27 cellular contexts compared by ENCODE assay signal in the genomic region with DNA sequence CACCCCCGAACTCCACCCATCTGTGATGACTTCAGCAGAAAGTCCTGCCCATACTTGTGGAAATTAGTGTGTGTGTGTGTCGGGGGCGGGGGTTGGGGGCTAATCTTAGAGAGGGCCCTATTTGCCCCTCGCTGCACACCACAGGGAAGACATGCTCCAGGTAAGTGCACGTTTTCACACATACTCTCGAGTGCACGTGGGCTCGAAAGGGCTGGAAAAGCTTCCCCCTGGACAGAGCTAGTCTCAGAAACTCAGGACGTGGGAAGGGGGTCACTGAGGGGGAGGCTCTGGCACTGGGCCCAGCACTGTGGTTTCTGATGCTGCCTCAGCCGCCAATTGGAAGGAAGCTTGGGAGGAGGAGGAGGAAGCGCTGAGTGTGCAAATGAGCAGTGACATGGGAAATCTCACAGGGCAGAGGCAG. TPM values are rescaled to one million over a fixed set of nuclear protein-coding genes. Genes with fewer than 3 reads are reported as not detected.
A peak's percentile ranks its signal among the peaks of the same experiment; 100 is the strongest.
DNase-seq lines count a peak whose midpoint lies in the region; ATAC-seq, FAIRE-seq and TF ChIP-seq lines count a peak whose summit lies in the region.
"Had no signal": no experiment of that assay in that cellular context is flagged by ENCODE, and none has a peak within 500 bp of the region (broad histone marks: within the 10 kb centered on the region; RNA-seq: fewer than 3 reads in every experiment).

No MANE protein-coding gene starts in this region.

- FAIRE-seq in K562 (lab: Jason Lieb, UNC) (peak; percentile 77), kidney (lab: Jason Lieb, UNC) (no peak)

- ATAC-seq in IMR-90 (ENCODE audit: low read depth), result no peak
- ATAC-seq in K562, result peak; percentile 8
- ATAC-seq: esophagus mucosa, foreskin keratinocyte, left lobe of liver had no signal

- no peak overlapping the region for H2BK20ac ChIP-seq in IMR-90 (ENCODE audit: low read depth, low read length)

- no peak overlapping the region for H3K18ac ChIP-seq in IMR-90 (ENCODE audit: low read depth, low read length)

- H2AFZ ChIP-seq in IMR-90 (replicated peaks; ENCODE audit: low read length, poor library complexity) (no peak overlapping the region), K562 (ENCODE audit: low read depth, low read length) (peak overlapping the region; percentile 98)

- H3K9me1 ChIP-seq in IMR-90 (ENCODE audit: insufficient read depth, low read length) (0 out of 2 replicates have a peak, but pooled peaks cover 3% of the 10 kb centered on the region), K562 (ENCODE audit: control insufficient read depth, insufficient read depth, low read length) (no peaks in the 10 kb centered on the region)

- no peak overlapping the region for H3K14ac ChIP-seq in IMR-90 (replicated peaks; ENCODE audit: low read depth, low read length)

- TF ChIP-seq RAD21 in IMR-90 (IDR thresholded peaks at IDR 0.05; ENCODE audit: low read length), result no peak
- TF ChIP-seq RAD21 in K562 (CRISPR knock-in tag; conservative IDR thresholded peaks at IDR 0.05 in 1 of 2, IDR thresholded peaks at IDR 0.05 in 1 of 2), result no peak

- TF ChIP-seq POLR2A in IMR-90 (IDR thresholded peaks at IDR 0.05; ENCODE audit: low read depth, low read length) (no peak), K562 (conservative IDR thresholded peaks at IDR 0.05) (no peak)

- no peak overlapping the region for H2BK15ac ChIP-seq in IMR-90 (ENCODE audit: low read depth, low read length)

- no peak overlapping the region for H2AK5ac ChIP-seq in IMR-90 (ENCODE audit: low read depth, low read length)

- H3K27me3 ChIP-seq in IMR-90 (ENCODE audit: control insufficient read depth, insufficient read depth, low read length) (peaks cover 18% of the 10 kb centered on the region), K562 (ENCODE audit: control insufficient read depth in 2 of 2, insufficient read depth in 2 of 2, low read length in 2 of 2) (no peaks in the 10 kb centered on the region)
- H3K27me3 ChIP-seq in CD4-positive, alpha-beta memory T cell (ENCODE audit: insufficient read depth, low read length), result no peaks in the 10 kb centered on the region
- H3K27me3 ChIP-seq: breast epithelium had no signal

- no peak overlapping the region for H4K5ac ChIP-seq in IMR-90 (ENCODE audit: low read depth, low read length)

- TF ChIP-seq CTCF in IMR-90 (conservative IDR thresholded peaks at IDR 0.05; ENCODE audit: low read depth, low read length), result no peak
- no peak for TF ChIP-seq CTCF in K562 (IDR thresholded peaks at IDR 0.05 in 2 of 3, conservative IDR thresholded peaks at IDR 0.05 in 1 of 3; ENCODE audit: insufficient read depth in 2 of 3, low read depth in 1 of 3, low read length in 3 of 3)
- TF ChIP-seq CTCF in kidney (IDR thresholded peaks at IDR 0.05; ENCODE audit: borderline replicate concordance, extremely low read depth, insufficient read depth), result no peak

- H3K56ac ChIP-seq in IMR-90 (ENCODE audit: extremely low read depth, insufficient read depth, low read length), result no peak overlapping the region

- no peak overlapping the region for H2BK5ac ChIP-seq in IMR-90 (ENCODE audit: low read depth, low read length, poor library complexity, severe bottlenecking)

- no peak overlapping the region for H2BK120ac ChIP-seq in IMR-90 (ENCODE audit: low read depth, low read length)

- no peaks in the 10 kb centered on the region for H3K79me1 ChIP-seq in IMR-90 (ENCODE audit: low read depth in 1 of 2, low read length in 2 of 2)

- no peak overlapping the region for H4K8ac ChIP-seq in IMR-90 (ENCODE audit: low read depth in 2 of 2, low read length in 2 of 2)

- no peaks in the 10 kb centered on the region for H3K36me3 Mint-ChIP-seq in activated naive CD4-positive, alpha-beta T cell treated with anti-CD3 and anti-CD28 coated beads, Interleukin-2, amount 10 ng/mL, durations not matched to agents 7 days and 5 days
- H3K36me3 Mint-ChIP-seq in CD4-positive, alpha-beta memory T cell, result no peaks in the 10 kb centered on the region

- H3K4me3 Mint-ChIP-seq in activated naive CD4-positive, alpha-beta T cell treated with anti-CD3 and anti-CD28 coated beads, Interleukin-2, amount 10 ng/mL, durations not matched to agents 7 days and 5 days, result no peak overlapping the region
- H3K4me3 Mint-ChIP-seq in CD4-positive, alpha-beta memory T cell, result peak overlapping the region in 1 of 8 donors; percentile 45
- H3K4me3 Mint-ChIP-seq: activated CD4-positive, alpha-beta T cell treated with anti-CD3 and anti-CD28 coated beads, Interleukin-2, amount 10 ng/mL, durations not matched to agents 7 days and 5 days had no signal

- H3K4me1 ChIP-seq in IMR-90 (ENCODE audit: control insufficient read depth, insufficient read depth, low read length) (no peaks in the 10 kb centered on the region), K562 (replicated peaks in 1 of 2; ENCODE audit: control insufficient read depth in 2 of 2, insufficient read depth in 2 of 2, low read length in 2 of 2) (peaks cover 52% of the 10 kb centered on the region in 2 experiments), kidney (ENCODE audit: control insufficient read depth in 1 of 2, insufficient read depth in 1 of 2, low read depth in 1 of 2, low read length in 2 of 2) (no peaks in the 10 kb centered on the region)
- no peaks in the 10 kb centered on the region for H3K4me1 ChIP-seq in CD4-positive, alpha-beta memory T cell (ENCODE audit: insufficient read depth, low read length)
- H3K4me1 ChIP-seq: breast epithelium, foreskin keratinocyte, tibial artery had no signal

- H3K27ac ChIP-seq in IMR-90 (ENCODE audit: insufficient read depth, low read length) (no peak overlapping the region), K562 (ENCODE audit: extremely low read depth, low read depth, low read length) (peak overlapping the region; percentile 59; the same call in 2 of the 3 replicates), kidney (ENCODE audit: low read depth in 2 of 2, low read length in 2 of 2) (no peak overlapping the region)
- no peak overlapping the region for H3K27ac ChIP-seq in CD4-positive, alpha-beta memory T cell (ENCODE audit: low read depth, low read length)
- H3K27ac ChIP-seq: foreskin keratinocyte, HL-60, skin epidermis, tibial artery, WERI-Rb-1 had no signal

- H3K36me3 ChIP-seq in IMR-90 (ENCODE audit: control insufficient read depth, insufficient read depth, low read length) (no peaks in the 10 kb centered on the region), K562 (ENCODE audit: control insufficient read depth, insufficient read depth, low read length) (no peaks in the 10 kb centered on the region; the same call in 2 of the 3 replicates), kidney (ENCODE audit: control insufficient read depth in 1 of 2, insufficient read depth in 2 of 2, low read length in 2 of 2) (no peaks in the 10 kb centered on the region)
- no peaks in the 10 kb centered on the region for H3K36me3 ChIP-seq in CD4-positive, alpha-beta memory T cell (ENCODE audit: insufficient read depth, low read length)
- H3K36me3 ChIP-seq: breast epithelium, tibial artery, WERI-Rb-1 had no signal

- H3K4me2 ChIP-seq in IMR-90 (ENCODE audit: low read depth, low read length), result no peak overlapping the region
- H3K4me2 ChIP-seq in K562 (ENCODE audit: insufficient read depth, low read length), result no peak overlapping the region

- BruUV-seq in IMR-90 (replicated peaks; lab: Mats Ljungman, UMichigan) (no TSS peak), K562 (replicated peaks; lab: Mats Ljungman, UMichigan) (no TSS peak)

- in situ Hi-C loops in IMR-90 (cut with MboI; ENCODE audit: low sequenced_read_pairs) (no loop called here), K562 (cut with MboI) (no loop called here), G401 (cut with HindIII; ENCODE audit: low sequenced_read_pairs) (loop anchor here (25.0 kb wide), 2 partner anchors 187 to 412 kb away; no protein-coding TSS in a partner anchor)

- no peak overlapping the region for H2AK9ac ChIP-seq in IMR-90 (replicated peaks; ENCODE audit: low read depth, low read length, poor library complexity)

- TF ChIP-seq EP300 in K562 (IDR thresholded peaks at IDR 0.05; ENCODE audit: low read length), result no peak

- no peak overlapping the region for H3K23ac ChIP-seq in IMR-90 (ENCODE audit: low read depth, low read length)

- H3K9me3 ChIP-seq in IMR-90 (ENCODE audit: control insufficient read depth, insufficient read depth, low read length), result no peaks in the 10 kb centered on the region
- H3K9me3 ChIP-seq in K562 (replicated peaks; ENCODE audit: control insufficient read depth, insufficient read depth, low read depth, low read length), result peaks cover 3% of the 10 kb centered on the region; the same call in 1 of the 2 replicates
- no peaks in the 10 kb centered on the region for H3K9me3 ChIP-seq in kidney (ENCODE audit: control insufficient read depth in 1 of 2, low read length in 2 of 2)
- no peaks in the 10 kb centered on the region for H3K9me3 ChIP-seq in CD4-positive, alpha-beta memory T cell (ENCODE audit: control insufficient read depth in 1 of 2, low read length in 2 of 2)
- H3K9me3 ChIP-seq: breast epithelium, tibial artery had no signal

- no peak overlapping the region for H4K91ac ChIP-seq in IMR-90 (ENCODE audit: insufficient read depth, low read depth, low read length)

- POLR2A ChIA-PET in IMR-90 (lab: Charles Lee; ENCODE audit: unreplicated experiment), result no interaction called here
- POLR2A ChIA-PET in K562 (lab: Yijun Ruan, JAX), result interaction anchor here (0.6 to 1.0 kb wide), 3 partner anchors 10 to 117 kb away, joined by 3 read pairs; no protein-coding TSS in a partner anchor
- POLR2A ChIA-PET in CD4-positive, alpha-beta memory T cell (lab: Charles Lee; ENCODE audit: partially characterized antibody), result no interaction called here

- DNase-seq in activated naive CD4-positive, alpha-beta T cell treated with anti-CD3 and anti-CD28 coated beads, Interleukin-2, amount 10 ng/mL, durations not matched to agents 7 days and 5 days, result no peak
- no peak for DNase-seq in activated naive CD4-positive, alpha-beta T cell treated with Interleukin-2 at 50 U/mL for 16 hours
- DNase-seq in IMR-90 (peak; percentile 7), K562 (ENCODE audit: extremely low read depth in 1 of 4, low spot score in 3 of 4) (peak in 3 of 4 experiments; percentile 32 to 79 (median 71)), non-pigmented ciliary epithelial cell (ENCODE audit: low read depth) (peak; percentile 6), G401 (ENCODE audit: low spot score) (no peak), kidney (no peak)
- DNase-seq in CD4-positive, alpha-beta memory T cell, result no peak
- DNase-seq: 8988T; activated CD4-positive, alpha-beta T cell treated with anti-CD3 and anti-CD28 coated beads, Interleukin-2, amount 10 ng/mL, durations not matched to agents 7 days and 5 days; activated T-cell treated with anti-CD3 and anti-CD28 coated beads, Interleukin-2, amount 50 U/mL, for 48 hours; AML-193; cortex of kidney; DMS53; foreskin keratinocyte; GF-D8; NCI-H1048; NCI-H1694; occipital lobe; T-helper 2 cell; tibial artery; WERI-Rb-1 had no signal

- peaks cover 45% of the 10 kb centered on the region for H3K27me3 Mint-ChIP-seq in activated naive CD4-positive, alpha-beta T cell treated with anti-CD3 and anti-CD28 coated beads, Interleukin-2, amount 10 ng/mL, durations not matched to agents 7 days and 5 days
- H3K27me3 Mint-ChIP-seq in CD4-positive, alpha-beta memory T cell, result peaks cover 5 to 17% of the 10 kb centered on the region in 2 donors

- H3K9me3 Mint-ChIP-seq in activated naive CD4-positive, alpha-beta T cell treated with anti-CD3 and anti-CD28 coated beads, Interleukin-2, amount 10 ng/mL, durations not matched to agents 7 days and 5 days, result no peaks in the 10 kb centered on the region
- H3K9me3 Mint-ChIP-seq in CD4-positive, alpha-beta memory T cell, result no peaks in the 10 kb centered on the region
- H3K9me3 Mint-ChIP-seq: activated CD4-positive, alpha-beta T cell treated with anti-CD3 and anti-CD28 coated beads, Interleukin-2, amount 10 ng/mL, durations not matched to agents 7 days and 5 days had no signal

- no peak overlapping the region for H3K4me3 ChIP-seq in IMR-90 (ENCODE audit: insufficient read depth, low read depth, low read length)
- no peak overlapping the region for H3K4me3 ChIP-seq in K562
- H3K4me3 ChIP-seq in kidney (ENCODE audit: low read length in 2 of 2), result no peak overlapping the region
- no peak overlapping the region for H3K4me3 ChIP-seq in CD4-positive, alpha-beta memory T cell (ENCODE audit: low read length in 2 of 2)
- H3K4me3 ChIP-seq: breast epithelium, skin epidermis, tibial artery had no signal

- peaks cover 7% of the 10 kb centered on the region for H3K4me1 Mint-ChIP-seq in activated naive CD4-positive, alpha-beta T cell treated with anti-CD3 and anti-CD28 coated beads, Interleukin-2, amount 10 ng/mL, durations not matched to agents 7 days and 5 days
- peaks cover 0 to 7% (median 1%) of the 10 kb centered on the region in 4 donors for H3K4me1 Mint-ChIP-seq in CD4-positive, alpha-beta memory T cell

- WGBS in IMR-90 (ENCODE audit: extremely low coverage in 2 of 2, insufficient read length in 1 of 2), 2 experiments, result 56% methylated on average over 7 of the region's 11 CpGs; no CpG with 5 or more reads in 1 of the 2 experiments
- WGBS in K562 (ENCODE audit: insufficient coverage, low coverage, missing lambda C conversion rate), result 57% methylated on average over 9 of the region's 11 CpGs

- dilution Hi-C loops in IMR-90 (cut with HindIII; ENCODE audit: low sequenced_read_pairs, unreplicated experiment), result no loop called here

- intact Hi-C loops in IMR-90 (cut with micrococcal nuclease), result no loop called here
- intact Hi-C loops in K562 (cut with micrococcal nuclease), result loop anchor here (5.0 kb wide), 1 partner anchor 237 kb away; no protein-coding TSS in a partner anchor
- intact Hi-C loops in kidney (cut with DNase I), result no loop called here
- intact Hi-C loops in CD4-positive, alpha-beta memory T cell (cut with micrococcal nuclease), result no loop called here

- CTCF ChIA-PET in activated naive CD4-positive, alpha-beta T cell treated with anti-CD3 and anti-CD28 coated beads, Interleukin-2, amount 10 ng/mL, durations not matched to agents 7 days and 5 days (lab: Charles Lee), result interaction anchor here (1.8 to 4.3 kb wide), 3 partner anchors 12 to 93 kb away, joined by 6 to 41 read pairs (median 27); no protein-coding TSS in a partner anchor
- CTCF ChIA-PET in IMR-90 (lab: Yijun Ruan, JAX) (interaction anchor here (0.6 kb wide), 1 partner anchor 206 kb away, joined by 4 read pairs; no protein-coding TSS in a partner anchor), K562 (lab: Yijun Ruan, JAX; ENCODE audit: low intra/inter-chr PET ratio) (interaction anchor here (0.9 to 2.2 kb wide), 2 partner anchors 11 to 92 kb away, joined by 4 to 16 read pairs; no protein-coding TSS in a partner anchor)
- CTCF ChIA-PET in CD4-positive, alpha-beta memory T cell (lab: Charles Lee; ENCODE audit: partially characterized antibody), result interaction anchor here (2.1 to 4.0 kb wide), 2 partner anchors 12 to 92 kb away, joined by 7 to 54 read pairs; no protein-coding TSS in a partner anchor

- H4K20me1 ChIP-seq in IMR-90 (ENCODE audit: insufficient read depth, low read length) (no peaks in the 10 kb centered on the region), K562 (replicated peaks; ENCODE audit: control insufficient read depth, insufficient read depth, low read length) (no peaks in the 10 kb centered on the region)

- no peak overlapping the region for H3K9ac ChIP-seq in IMR-90 (ENCODE audit: low read depth, low read length)
- peak overlapping the region in 1 of 2 experiments; percentile 83; a peak in 2 of 4 replicates for H3K9ac ChIP-seq in K562 (ENCODE audit: insufficient read depth in 1 of 2, low read depth in 2 of 2, low read length in 2 of 2)
- no peak overlapping the region for H3K9ac ChIP-seq in kidney (ENCODE audit: low read length in 2 of 2)

- H3K27ac Mint-ChIP-seq in activated naive CD4-positive, alpha-beta T cell treated with anti-CD3 and anti-CD28 coated beads, Interleukin-2, amount 10 ng/mL, durations not matched to agents 7 days and 5 days, result peak overlapping the region; percentile 24
- H3K27ac Mint-ChIP-seq in CD4-positive, alpha-beta memory T cell, result peak overlapping the region in 1 of 7 donors; percentile 55
- H3K27ac Mint-ChIP-seq: activated CD4-positive, alpha-beta T cell treated with anti-CD3 and anti-CD28 coated beads, Interleukin-2, amount 10 ng/mL, durations not matched to agents 7 days and 5 days had no signal

- no peak overlapping the region for H3K4ac ChIP-seq in IMR-90 (ENCODE audit: low read depth, low read length)

- no peaks in the 10 kb centered on the region for H3K79me2 ChIP-seq in K562 (ENCODE audit: control insufficient read depth, insufficient read depth, low read length)

RNA-seq across cellular contexts. Expression of a gene that starts 40.7 kb away (rescaled TPM):
- total RNA-seq in IMR-90 (2012; rRNA removed) (18.9 and 32.8 TPM in 2 replicates), K562 (2014; rRNA removed) (3.9 and 4.7 TPM in 2 replicates), K562 (2014; rRNA removed; fragmentation: Illumina TruSeq; extraction: Trizol) (1.3 and 2.0 TPM in 2 replicates), K562 (2015; rRNA removed; fragmentation: Illumina TruSeq; extraction: Trizol) (4.4 and 4.5 TPM in 2 replicates), K562 (2021) (8.2 and 9.4 TPM in 2 replicates), kidney (94.4 TPM)
- polyA plus RNA-seq in IMR-90 (2012; rRNA removed) (46.1 and 49.4 TPM in 2 replicates), K562 (2011; rRNA removed) (2.8 and 5.9 TPM in 2 replicates), K562 (2014; fragmentation: Illumina TruSeq; extraction: Trizol) (3.0 and 3.7 TPM in 2 replicates), K562 (2014; fragmentation: Nextera tagmentation; extraction: Ambion mirVana) (under 1 TPM; 0.27 to 0.30 TPM), K562 (2014; rRNA removed) (4.6 and 5.8 TPM in 2 replicates), kidney (ENCODE audit: insufficient read depth, low read depth, low replicate concordance) (59.3 TPM)
- polyA plus RNA-seq in IMR-90 (2012; cell fraction: cytosol; rRNA removed), result 45.9 and 112 TPM in 2 replicates
- polyA plus RNA-seq in IMR-90 (2012; cell fraction: nucleus; rRNA removed; ENCODE audit: low replicate concordance), result 14.7 and 27.3 TPM in 2 replicates
- 3.5 and 6.3 TPM in 2 replicates for total RNA-seq in K562 (2011; cell fraction: chromatin; rRNA removed; ENCODE audit: low replicate concordance)
- 5.3 and 8.8 TPM in 2 replicates for total RNA-seq in K562 (2011; cell fraction: nucleolus; rRNA removed)
- 4.4 and 6.4 TPM in 2 replicates for total RNA-seq in K562 (2011; cell fraction: nucleoplasm; rRNA removed)
- polyA plus RNA-seq in K562 (2011; cell fraction: cytosol; rRNA removed), result 5.3 and 7.6 TPM in 2 replicates
- polyA plus RNA-seq in K562 (2011; cell fraction: nucleus; rRNA removed), result 1.1 and 2.4 TPM in 2 replicates
- polyA plus RNA-seq in K562 (2012), result 9.2 and 23.4 TPM in 2 replicates
- polyA minus RNA-seq in K562 (2011; rRNA and poly(A)+ RNA removed), result 1.8 and 3.5 TPM in 2 replicates
- 2.4 and 4.0 TPM in 2 replicates for polyA minus RNA-seq in K562 (2011; cell fraction: cytosol; rRNA and poly(A)+ RNA removed)
- polyA minus RNA-seq in K562 (2011; cell fraction: nucleus; rRNA and poly(A)+ RNA removed), result 2.3 and 3.4 TPM in 2 replicates
- 16.1 and 18.7 TPM in 2 replicates for total RNA-seq in G401 (2014; rRNA removed; shearing (Covaris generic))
- total RNA-seq in CD4-positive, alpha-beta memory T cell, result 100 to 1,000 TPM; 130 to 133 TPM
- polyA plus RNA-seq in CD4-positive, alpha-beta memory T cell, result 100 to 1,000 TPM; 250 to 260 TPM

Comparison
In these comparisons a context has a peak if more than half of its experiments do, and no peak if none do; other contexts are left out.
1. DNase-seq: peak in IMR-90 (single experiment), K562 (3 of 4) and non-pigmented ciliary epithelial cell (single experiment); none in activated naive CD4-positive, alpha-beta T cell treated with anti-CD3 and anti-CD28 coated beads, Interleukin-2, amount 10 ng/mL, durations not matched to agents 7 days and 5 days (single experiment), activated naive CD4-positive, alpha-beta T cell treated with Interleukin-2 at 50 U/mL for 16 hours (single experiment), G401 (single experiment), kidney (single experiment) and CD4-positive, alpha-beta memory T cell (0 of 5).